Comparison of ENCODE assay signal across 1 cellular context in genomic region chr19:52590728-52591127, GRCh38.
TF ChIP-seq lines count a peak whose summit lies in the region.

No MANE protein-coding gene starts in this region.

TF ChIP-seq in GM12878, 131 proteins besides CTCF, POLR2A, EP300 and RAD21:
- TF ChIP-seq WRNIP1 (IDR thresholded peaks at IDR 0.05; ENCODE audit: borderline replicate concordance, low read depth, low read length) (no peak), FOXK2 (IDR thresholded peaks at IDR 0.05) (no peak), CHD2 (IDR thresholded peaks at IDR 0.05; ENCODE audit: borderline replicate concordance, low read depth, low read length) (no peak), RB1 (IDR thresholded peaks at IDR 0.05; ENCODE audit: borderline replicate concordance) (no peak), CBX3 (IDR thresholded peaks at IDR 0.05; ENCODE audit: borderline replicate concordance, low read depth) (no peak), ZBTB4 (CRISPR knock-in tag; IDR thresholded peaks at IDR 0.05) (no peak), MTA3 (IDR thresholded peaks at IDR 0.05; ENCODE audit: borderline replicate concordance, low read length) (no peak)
- TF ChIP-seq, protein P1, sequence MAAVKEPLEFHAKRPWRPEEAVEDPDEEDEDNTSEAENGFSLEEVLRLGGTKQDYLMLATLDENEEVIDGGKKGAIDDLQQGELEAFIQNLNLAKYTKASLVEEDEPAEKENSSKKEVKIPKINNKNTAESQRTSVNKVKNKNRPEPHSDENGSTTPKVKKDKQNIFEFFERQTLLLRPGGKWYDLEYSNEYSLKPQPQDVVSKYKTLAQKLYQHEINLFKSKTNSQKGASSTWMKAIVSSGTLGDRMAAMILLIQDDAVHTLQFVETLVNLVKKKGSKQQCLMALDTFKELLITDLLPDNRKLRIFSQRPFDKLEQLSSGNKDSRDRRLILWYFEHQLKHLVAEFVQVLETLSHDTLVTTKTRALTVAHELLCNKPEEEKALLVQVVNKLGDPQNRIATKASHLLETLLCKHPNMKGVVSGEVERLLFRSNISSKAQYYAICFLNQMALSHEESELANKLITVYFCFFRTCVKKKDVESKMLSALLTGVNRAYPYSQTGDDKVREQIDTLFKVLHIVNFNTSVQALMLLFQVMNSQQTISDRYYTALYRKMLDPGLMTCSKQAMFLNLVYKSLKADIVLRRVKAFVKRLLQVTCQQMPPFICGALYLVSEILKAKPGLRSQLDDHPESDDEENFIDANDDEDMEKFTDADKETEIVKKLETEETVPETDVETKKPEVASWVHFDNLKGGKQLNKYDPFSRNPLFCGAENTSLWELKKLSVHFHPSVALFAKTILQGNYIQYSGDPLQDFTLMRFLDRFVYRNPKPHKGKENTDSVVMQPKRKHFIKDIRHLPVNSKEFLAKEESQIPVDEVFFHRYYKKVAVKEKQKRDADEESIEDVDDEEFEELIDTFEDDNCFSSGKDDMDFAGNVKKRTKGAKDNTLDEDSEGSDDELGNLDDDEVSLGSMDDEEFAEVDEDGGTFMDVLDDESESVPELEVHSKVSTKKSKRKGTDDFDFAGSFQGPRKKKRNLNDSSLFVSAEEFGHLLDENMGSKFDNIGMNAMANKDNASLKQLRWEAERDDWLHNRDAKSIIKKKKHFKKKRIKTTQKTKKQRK (IDR thresholded peaks at IDR 0.05; ENCODE audit: low read depth, low read length), result no peak
